ENCODE assay signal across 9 cellular contexts in the genomic region with DNA sequence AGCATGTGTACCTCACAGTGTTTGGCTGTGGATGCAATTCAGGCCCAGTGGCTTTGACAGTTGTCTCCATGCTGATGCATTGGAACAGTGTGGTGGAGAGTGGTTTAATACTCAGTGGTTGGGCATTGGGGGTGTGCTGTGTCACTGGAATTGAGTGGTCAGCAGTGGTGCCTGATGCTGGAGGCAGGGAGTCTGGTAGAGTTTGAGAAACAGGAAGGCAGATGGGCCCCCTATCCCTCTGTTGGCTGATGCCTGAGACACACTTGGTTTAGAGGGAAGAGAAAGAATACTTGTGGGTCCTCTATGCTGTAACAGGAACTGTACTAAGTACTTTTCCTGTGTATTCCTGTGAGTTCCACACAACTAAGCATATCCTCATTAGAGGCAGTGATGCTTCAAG. TPM values are rescaled to one million over a fixed set of nuclear protein-coding genes. Genes with fewer than 3 reads are reported as not detected.
DNase-seq lines count a peak whose midpoint lies in the region; ATAC-seq and TF ChIP-seq lines count a peak whose summit lies in the region.
"Had no signal": no experiment of that assay in that cellular context is flagged by ENCODE, and none has a peak within 500 bp of the region (broad histone marks: within the 10 kb centered on the region; RNA-seq: fewer than 3 reads in every experiment).

No MANE protein-coding gene starts in this region.

- no peak for DNase-seq in Right ventricle myocardium inferior (ENCODE audit: missing footprints)
- DNase-seq in right atrium auricular region (ENCODE audit: low spot score): no peak
- DNase-seq in ascending aorta (ENCODE audit: low spot score in 2 of 2): no peak
- DNase-seq in myocyte (ENCODE audit: low read depth): peak; percentile 87
- no peak for DNase-seq in vagina (ENCODE audit: extremely low spot score in 2 of 2)
- no peak for DNase-seq in amniotic stem cell (lab: John Stamatoyannopoulos, UW)

- H3K36me3 ChIP-seq in right atrium auricular region (no peaks in the 10 kb centered on the region), ascending aorta (no peaks in the 10 kb centered on the region), vagina (no peaks in the 10 kb centered on the region)

- ATAC-seq in Right ventricle myocardium inferior (peak; percentile 8), esophagus mucosa (no peak), HG03108 (IDR thresholded peaks at IDR 0.05; ENCODE audit: unreplicated experiment) (no peak)

- TF ChIP-seq POLR2A in vagina (IDR thresholded peaks at IDR 0.05): no peak

- H3K27ac ChIP-seq in right atrium auricular region (no peak overlapping the region), ascending aorta (peak overlapping the region; percentile 45 to 67), vagina (peak overlapping the region; percentile 42)

- peaks cover 0 to 58% of the 10 kb centered on the region in 2 donors for H3K4me1 ChIP-seq in right atrium auricular region
- H3K4me1 ChIP-seq in ascending aorta: peaks cover 4 to 15% of the 10 kb centered on the region in 2 donors
- peaks cover 25% of the 10 kb centered on the region for H3K4me1 ChIP-seq in vagina

- H3K27me3 ChIP-seq in right atrium auricular region (no peaks in the 10 kb centered on the region), ascending aorta (no peaks in the 10 kb centered on the region), vagina (no peaks in the 10 kb centered on the region)

- no peak for TF ChIP-seq CTCF in right atrium auricular region (IDR thresholded peaks at IDR 0.05)
- TF ChIP-seq CTCF in ascending aorta (IDR thresholded peaks at IDR 0.05): no peak
- no peak for TF ChIP-seq CTCF in vagina (IDR thresholded peaks at IDR 0.05)

- H3K4me3 ChIP-seq in right atrium auricular region (no peak overlapping the region), ascending aorta (no peak overlapping the region), vagina (no peak overlapping the region)
- H3K4me3 ChIP-seq: GM23338 had no signal

- H3K9me3 ChIP-seq in right atrium auricular region (no peaks in the 10 kb centered on the region), ascending aorta (no peaks in the 10 kb centered on the region), vagina (no peaks in the 10 kb centered on the region)

- intact Hi-C loops in Right ventricle myocardium inferior (cut with DNase I) (loop anchor here (2.0 kb wide), 1 partner anchor 78 kb away; no protein-coding TSS in a partner anchor), ascending aorta (cut with DNase I) (loop anchor here (5.0 kb wide), 1 partner anchor 221 kb away; no protein-coding TSS in a partner anchor), vagina (cut with DNase I) (no loop called here)

RNA-seq across cellular contexts. Expression of a gene that starts 55.4 kb away (rescaled TPM):
- total RNA-seq in Right ventricle myocardium inferior (11.5 TPM), right atrium auricular region (1 to 10 TPM; 4.0 to 6.8 TPM), ascending aorta (14.0 TPM), myocyte (4.3 and 5.6 TPM in 2 replicates), vagina (9.8 TPM), esophagus mucosa (2.9 TPM)
- polyA plus RNA-seq in myocyte (2012): 11.0 TPM

Comparison
In these comparisons a context has a peak if more than half of its experiments do, and no peak if none do; other contexts are left out.
1. H3K27ac ChIP-seq: peak in ascending aorta (2 of 2) and vagina (single experiment); none in right atrium auricular region (0 of 2).